In genomic region chr15:67303490-67304363, GRCh38 we compare ENCODE assay signal across 8 cellular contexts. TPM values are rescaled to one million over a fixed set of nuclear protein-coding genes. Genes with fewer than 3 reads are reported as not detected.
A peak's percentile ranks its signal among the peaks of the same experiment; 100 is the strongest.
DNase-seq lines count a peak whose midpoint lies in the region; ATAC-seq, FAIRE-seq and TF ChIP-seq lines count a peak whose summit lies in the region.

No MANE protein-coding gene starts in this region.

- no peak for ATAC-seq in activated T-cell treated with anti-CD3 and anti-CD28 coated beads, Interleukin-2, amount 50 U/mL, for 4 hours
- no peak for ATAC-seq in GM18505 (IDR thresholded peaks at IDR 0.05; ENCODE audit: unreplicated experiment)

- H3K4me3 Mint-ChIP-seq in activated T-cell treated with anti-CD3 and anti-CD28 coated beads, Interleukin-2, amount 50 U/mL, for 4 hours: no peak overlapping the region
- H3K4me3 Mint-ChIP-seq in activated naive CD8-positive, alpha-beta T cell treated with anti-CD3 and anti-CD28 coated beads for 36 hours: no peak overlapping the region

- H3F3A ChIP-seq in Loucy (ENCODE audit: low read depth): no peaks in the 10 kb centered on the region

- H3K79me2 ChIP-seq in Loucy (ENCODE audit: insufficient read depth, low read length): no peaks in the 10 kb centered on the region

- H3K9me3 ChIP-seq in Loucy (ENCODE audit: insufficient read depth, low read depth, low read length) (no peaks in the 10 kb centered on the region), uterus (no peaks in the 10 kb centered on the region)

- H3K27me3 ChIP-seq in Loucy (ENCODE audit: insufficient read depth, low read length, poor library complexity, severe bottlenecking): no peaks in the 10 kb centered on the region
- H3K27me3 ChIP-seq in uterus: no peaks in the 10 kb centered on the region

- no peak overlapping the region for H3K27ac ChIP-seq in uterus

- H3K36me3 Mint-ChIP-seq in activated T-cell treated with anti-CD3 and anti-CD28 coated beads, Interleukin-2, amount 50 U/mL, for 4 hours (ENCODE audit: insufficient read depth): no peaks in the 10 kb centered on the region
- no peaks in the 10 kb centered on the region for H3K36me3 Mint-ChIP-seq in activated naive CD8-positive, alpha-beta T cell treated with anti-CD3 and anti-CD28 coated beads for 36 hours

- peaks cover 1% of the 10 kb centered on the region for H3K4me1 Mint-ChIP-seq in activated T-cell treated with anti-CD3 and anti-CD28 coated beads, Interleukin-2, amount 50 U/mL, for 4 hours (ENCODE audit: low read depth)
- peaks cover 18% of the 10 kb centered on the region for H3K4me1 Mint-ChIP-seq in activated naive CD8-positive, alpha-beta T cell treated with anti-CD3 and anti-CD28 coated beads for 36 hours

- no peak overlapping the region for H3K27ac Mint-ChIP-seq in activated naive CD8-positive, alpha-beta T cell treated with anti-CD3 and anti-CD28 coated beads for 36 hours

- H2AFZ ChIP-seq in Loucy (ENCODE audit: low read length): no peak overlapping the region

- peak; percentile 60 for FAIRE-seq in islet of Langerhans (lab: Jason Lieb, UNC)

- TF ChIP-seq CTCF in Loucy (conservative IDR thresholded peaks at IDR 0.05; ENCODE audit: low read length) (peak; percentile 84), uterus (IDR thresholded peaks at IDR 0.05) (peak; percentile 31 to 81 (median 72))

- no peak overlapping the region for H3K9ac ChIP-seq in Loucy (ENCODE audit: low read depth, low read length, poor library complexity, severe bottlenecking)

- H3K4me3 ChIP-seq in Loucy (ENCODE audit: low read length, poor library complexity, severe bottlenecking) (no peak overlapping the region), uterus (no peak overlapping the region)

- H3K4me1 ChIP-seq in Loucy (ENCODE audit: insufficient read depth, low read length, poor library complexity, severe bottlenecking) (peaks cover 3% of the 10 kb centered on the region), uterus (no peaks in the 10 kb centered on the region)

- peak; percentile 4 for DNase-seq in activated T-cell treated with anti-CD3 and anti-CD28 coated beads, Interleukin-2, amount 50 U/mL, for 4 hours
- no peak for DNase-seq in activated T-cell treated with anti-CD3 and anti-CD28 coated beads, Interleukin-2, amount 50 U/mL, for 1 hour
- DNase-seq in activated naive CD8-positive, alpha-beta T cell treated with anti-CD3 and anti-CD28 coated beads for 36 hours: peak; percentile 3
- DNase-seq in uterus (peak in 1 of 2 donors; percentile 33), UCSD-AML1 (lab: John Stamatoyannopoulos, UW; ENCODE audit: unreplicated experiment) (no peak)

- H3K36me3 ChIP-seq in Loucy (ENCODE audit: insufficient read depth, low read length) (no peaks in the 10 kb centered on the region), uterus (no peaks in the 10 kb centered on the region)

- H3K9me3 Mint-ChIP-seq in activated T-cell treated with anti-CD3 and anti-CD28 coated beads, Interleukin-2, amount 50 U/mL, for 4 hours: no peaks in the 10 kb centered on the region
- no peaks in the 10 kb centered on the region for H3K9me3 Mint-ChIP-seq in activated naive CD8-positive, alpha-beta T cell treated with anti-CD3 and anti-CD28 coated beads for 36 hours

- H4K20me1 ChIP-seq in Loucy (ENCODE audit: insufficient read depth, low read length, poor library complexity, severe bottlenecking): no peaks in the 10 kb centered on the region

- no peaks in the 10 kb centered on the region for H3K9me2 ChIP-seq in Loucy (replicated peaks; ENCODE audit: low read depth, low read length)

- intact Hi-C loops in uterus (cut with DNase I; ENCODE audit: low total_unique reads): loop anchor here (5.0 kb wide), 1 partner anchor 356 kb away; no protein-coding TSS in a partner anchor

- no peak for TF ChIP-seq POLR2A in uterus (IDR thresholded peaks at IDR 0.05)
- no peak for TF ChIP-seq POLR2A in GM18505 (IDR thresholded peaks at IDR 0.05; ENCODE audit: borderline replicate concordance, extremely low read depth, insufficient read depth, insufficient read length)

- H3K27me3 Mint-ChIP-seq in activated T-cell treated with anti-CD3 and anti-CD28 coated beads, Interleukin-2, amount 50 U/mL, for 4 hours (ENCODE audit: low read depth): no peaks in the 10 kb centered on the region
- peaks cover 10% of the 10 kb centered on the region for H3K27me3 Mint-ChIP-seq in activated naive CD8-positive, alpha-beta T cell treated with anti-CD3 and anti-CD28 coated beads for 36 hours

- H3K4me2 ChIP-seq in Loucy (ENCODE audit: low read depth, low read length, poor library complexity, severe bottlenecking): no peak overlapping the region

RNA-seq across cellular contexts. Expression of gene IQCH, which starts 49.1 kb away (rescaled TPM):
- total RNA-seq in activated T-cell treated with anti-CD3 and anti-CD28 coated beads, Interleukin-2, amount 50 U/mL, for 4 hours: under 1 TPM; 0.53 to 0.95 (median 0.53) TPM
- total RNA-seq in activated naive CD8-positive, alpha-beta T cell treated with anti-CD3 and anti-CD28 coated beads for 36 hours: 1 to 10 TPM; 1.3 to 1.4 TPM
- 1 to 10 TPM in 3 of 4 donors, under 1 TPM in 1; 0.26 to 3.0 (median 1.7) TPM for total RNA-seq in uterus

RNA-seq across cellular contexts. Expression of gene AAGAB, which starts 49.3 kb away (rescaled TPM):
- 10 to 100 TPM; 46.7 to 50.2 (median 48.5) TPM for total RNA-seq in activated T-cell treated with anti-CD3 and anti-CD28 coated beads, Interleukin-2, amount 50 U/mL, for 4 hours
- total RNA-seq in activated naive CD8-positive, alpha-beta T cell treated with anti-CD3 and anti-CD28 coated beads for 36 hours: 10 to 100 TPM; 50.6 to 51.0 TPM
- total RNA-seq in uterus: 10 to 100 TPM; 25.5 to 44.8 (median 39.4) TPM

Comparison
In these comparisons a context has a peak if more than half of its experiments do, and no peak if none do; other contexts are left out.
1. DNase-seq: peak in activated T-cell treated with anti-CD3 and anti-CD28 coated beads, Interleukin-2, amount 50 U/mL, for 4 hours (single experiment) and activated naive CD8-positive, alpha-beta T cell treated with anti-CD3 and anti-CD28 coated beads for 36 hours (single experiment); none in activated T-cell treated with anti-CD3 and anti-CD28 coated beads, Interleukin-2, amount 50 U/mL, for 1 hour (single experiment) and UCSD-AML1 (single experiment).